9 cellular contexts compared by ENCODE assay signal in the genomic region with DNA sequence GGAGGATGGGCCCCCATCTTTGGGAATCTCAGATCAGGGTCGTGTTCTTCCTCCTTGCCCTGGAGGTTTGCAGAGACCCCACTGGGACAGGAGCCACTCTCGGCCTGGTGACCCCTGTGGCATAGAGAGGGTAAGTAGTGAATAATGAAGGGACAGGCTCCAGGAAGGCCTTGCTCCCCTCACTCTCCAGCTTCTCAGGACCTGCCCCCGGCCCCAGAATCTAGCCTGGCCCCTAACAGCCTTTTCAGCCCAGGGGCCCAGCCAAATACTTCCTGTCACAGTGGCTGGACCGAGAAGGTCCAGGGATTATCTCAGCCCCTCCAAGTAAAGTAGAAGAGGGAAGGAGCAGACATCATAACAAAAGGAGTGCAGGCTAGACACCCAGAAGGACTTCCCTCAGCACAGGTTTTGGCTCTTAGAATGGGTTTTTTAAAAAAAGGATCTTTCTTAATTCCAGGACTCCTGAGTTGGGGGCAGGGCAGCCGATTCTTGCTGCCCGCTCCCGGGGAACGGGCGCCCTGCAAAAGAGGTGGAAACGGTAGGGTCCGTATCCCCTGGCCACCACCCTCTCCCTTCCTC. TPM values are rescaled to one million over a fixed set of nuclear protein-coding genes. Genes with fewer than 3 reads are reported as not detected.
DNase-seq lines count a peak whose midpoint lies in the region; ATAC-seq and TF ChIP-seq lines count a peak whose summit lies in the region.
"Had no signal": no experiment of that assay in that cellular context is flagged by ENCODE, and none has a peak within 500 bp of the region (broad histone marks: within the 10 kb centered on the region; RNA-seq: fewer than 3 reads in every experiment).

No MANE protein-coding gene starts in this region.

- no peak for ATAC-seq in IMR-90 (ENCODE audit: low read depth)
- ATAC-seq in GM21619 (IDR thresholded peaks at IDR 0.05; ENCODE audit: unreplicated experiment): no peak

- TF ChIP-seq RAD21 in IMR-90 (IDR thresholded peaks at IDR 0.05; ENCODE audit: low read length): no peak

- no peak overlapping the region for H4K8ac ChIP-seq in IMR-90 (ENCODE audit: low read depth in 2 of 2, low read length in 2 of 2)

- in situ Hi-C loops in IMR-90 (cut with MboI; ENCODE audit: low sequenced_read_pairs): loop anchor here (5.0 kb wide), 3 partner anchors 122 to 422 kb away; partner anchors contain the start of genes DLX3 and TAC4

- H3K14ac ChIP-seq in IMR-90 (replicated peaks; ENCODE audit: low read depth, low read length): no peak overlapping the region

- H3K36me3 ChIP-seq in IMR-90 (ENCODE audit: control insufficient read depth, insufficient read depth, low read length): no peaks in the 10 kb centered on the region
- H3K36me3 ChIP-seq: thyroid gland had no signal

- no peak overlapping the region for H2BK120ac ChIP-seq in IMR-90 (ENCODE audit: low read depth, low read length)

- 30% methylated on average over 2 of the region's 11 CpGs; no CpG with 5 or more reads in 1 of the 2 experiments for WGBS in IMR-90 (ENCODE audit: extremely low coverage in 2 of 2, insufficient read length in 1 of 2), 2 experiments

- H2BK15ac ChIP-seq in IMR-90 (ENCODE audit: low read depth, low read length): no peak overlapping the region

- H2AK5ac ChIP-seq in IMR-90 (ENCODE audit: low read depth, low read length): no peak overlapping the region

- no peak overlapping the region for H3K27ac Mint-ChIP-seq in dendritic cell treated with granulocyte-macrophage colony-stimulating factor and Interleukin-4, amounts not matched to agents 40 ng/mL and 50 ng/mL, for 4 days
- H3K27ac Mint-ChIP-seq in nephron progenitor cell: no peak overlapping the region

- H2AFZ ChIP-seq in IMR-90 (replicated peaks; ENCODE audit: low read length, poor library complexity): peak overlapping the region; percentile 94

- no peaks in the 10 kb centered on the region for H3K9me1 ChIP-seq in IMR-90 (ENCODE audit: insufficient read depth, low read length)

- peaks cover 42% of the 10 kb centered on the region for H3K4me1 Mint-ChIP-seq in dendritic cell treated with granulocyte-macrophage colony-stimulating factor and Interleukin-4, amounts not matched to agents 40 ng/mL and 50 ng/mL, for 4 days (ENCODE audit: low read depth)
- H3K4me1 Mint-ChIP-seq in nephron progenitor cell: peaks cover 21% of the 10 kb centered on the region

- TF ChIP-seq POLR2A in IMR-90 (IDR thresholded peaks at IDR 0.05; ENCODE audit: low read depth, low read length): no peak
- no peak for TF ChIP-seq POLR2A in erythroblast (IDR thresholded peaks at IDR 0.05; ENCODE audit: low read length)

- H4K5ac ChIP-seq in IMR-90 (ENCODE audit: low read depth, low read length): no peak overlapping the region

- intact Hi-C loops in IMR-90 (cut with micrococcal nuclease): loop anchor here (5.0 kb wide), 1 partner anchor 102 kb away; the partner anchor contains the start of gene SPOP
- intact Hi-C loops in dendritic cell treated with granulocyte-macrophage colony-stimulating factor and Interleukin-4, amounts not matched to agents 40 ng/mL and 50 ng/mL, for 4 days (cut with micrococcal nuclease): loop anchor here (10.0 kb wide), 1 partner anchor 60 kb away; no protein-coding TSS in a partner anchor

- no peaks in the 10 kb centered on the region for H3K9me3 Mint-ChIP-seq in dendritic cell treated with granulocyte-macrophage colony-stimulating factor and Interleukin-4, amounts not matched to agents 40 ng/mL and 50 ng/mL, for 4 days
- no peaks in the 10 kb centered on the region for H3K9me3 Mint-ChIP-seq in nephron progenitor cell

- peak overlapping the region; percentile 78 for H3K4me3 Mint-ChIP-seq in dendritic cell treated with granulocyte-macrophage colony-stimulating factor and Interleukin-4, amounts not matched to agents 40 ng/mL and 50 ng/mL, for 4 days
- H3K4me3 Mint-ChIP-seq in nephron progenitor cell: peak overlapping the region; percentile 68

- no peak overlapping the region for H3K27ac ChIP-seq in IMR-90 (ENCODE audit: insufficient read depth, low read length)

- TF ChIP-seq CTCF in AG09309 (IDR thresholded peaks at IDR 0.05; ENCODE audit: control insufficient read depth, insufficient read depth, low read depth, low read length, missing control alignments): no peak
- TF ChIP-seq CTCF in IMR-90 (conservative IDR thresholded peaks at IDR 0.05; ENCODE audit: low read depth, low read length): no peak
- no peak for TF ChIP-seq CTCF in nephron progenitor cell (IDR thresholded peaks at IDR 0.05)

- no peaks in the 10 kb centered on the region for H3K9me3 ChIP-seq in IMR-90 (ENCODE audit: control insufficient read depth, insufficient read depth, low read length)
- H3K9me3 ChIP-seq: thyroid gland had no signal

- CTCF ChIA-PET in IMR-90 (lab: Yijun Ruan, JAX): no interaction called here

- POLR2A ChIA-PET in IMR-90 (lab: Charles Lee; ENCODE audit: unreplicated experiment): no interaction called here

- no peak overlapping the region for H3K9ac ChIP-seq in IMR-90 (ENCODE audit: low read depth, low read length)

- H3K4me1 ChIP-seq in IMR-90 (ENCODE audit: control insufficient read depth, insufficient read depth, low read length): peaks cover 4% of the 10 kb centered on the region; the same call in 1 of the 2 replicates

- H4K91ac ChIP-seq in IMR-90 (ENCODE audit: insufficient read depth, low read depth, low read length): no peak overlapping the region

- H3K79me1 ChIP-seq in IMR-90 (ENCODE audit: low read depth in 1 of 2, low read length in 2 of 2): no peaks in the 10 kb centered on the region

- H3K4me2 ChIP-seq in IMR-90 (ENCODE audit: low read depth, low read length): no peak overlapping the region

- H2BK20ac ChIP-seq in IMR-90 (ENCODE audit: low read depth, low read length): no peak overlapping the region

- H3K4me3 ChIP-seq in AG09309 (ENCODE audit: control insufficient read depth, low read depth, low read length) (peak overlapping the region; percentile 16), IMR-90 (ENCODE audit: insufficient read depth, low read depth, low read length) (no peak overlapping the region)

- no peak overlapping the region for H3K56ac ChIP-seq in IMR-90 (ENCODE audit: extremely low read depth, insufficient read depth, low read length)

- H3K18ac ChIP-seq in IMR-90 (ENCODE audit: low read depth, low read length): no peak overlapping the region

- peaks cover 92% of the 10 kb centered on the region for H3K27me3 Mint-ChIP-seq in dendritic cell treated with granulocyte-macrophage colony-stimulating factor and Interleukin-4, amounts not matched to agents 40 ng/mL and 50 ng/mL, for 4 days
- H3K27me3 Mint-ChIP-seq in nephron progenitor cell (ENCODE audit: low read depth, poor library complexity): peaks cover 60% of the 10 kb centered on the region

- BruUV-seq in IMR-90 (replicated peaks; lab: Mats Ljungman, UMichigan): no TSS peak

- no peak overlapping the region for H2AK9ac ChIP-seq in IMR-90 (replicated peaks; ENCODE audit: low read depth, low read length, poor library complexity)

- no peaks in the 10 kb centered on the region for H3K36me3 Mint-ChIP-seq in dendritic cell treated with granulocyte-macrophage colony-stimulating factor and Interleukin-4, amounts not matched to agents 40 ng/mL and 50 ng/mL, for 4 days (ENCODE audit: low read depth)
- H3K36me3 Mint-ChIP-seq in nephron progenitor cell (ENCODE audit: low read depth): no peaks in the 10 kb centered on the region

- no peak overlapping the region for H2BK5ac ChIP-seq in IMR-90 (ENCODE audit: low read depth, low read length, poor library complexity, severe bottlenecking)

- peaks cover 65% of the 10 kb centered on the region for H3K27me3 ChIP-seq in IMR-90 (ENCODE audit: control insufficient read depth, insufficient read depth, low read length)
- H3K27me3 ChIP-seq: thyroid gland had no signal

- H3K4ac ChIP-seq in IMR-90 (ENCODE audit: low read depth, low read length): no peak overlapping the region

- dilution Hi-C loops in IMR-90 (cut with HindIII; ENCODE audit: low sequenced_read_pairs, unreplicated experiment): no loop called here

- H4K20me1 ChIP-seq in IMR-90 (ENCODE audit: insufficient read depth, low read length): peaks cover 6% of the 10 kb centered on the region

- H3K23ac ChIP-seq in IMR-90 (ENCODE audit: low read depth, low read length): no peak overlapping the region

- DNase-seq in AG09309 (ENCODE audit: low read depth) (no peak), IMR-90 (no peak), nephron progenitor cell (no peak), pons (ENCODE audit: low spot score) (no peak), NCI-H1436 (lab: John Stamatoyannopoulos, UW) (no peak), erythroblast (lab: John Stamatoyannopoulos, UW) (no peak)

TF ChIP-seq in IMR-90, 13 proteins besides CTCF, POLR2A, EP300 and RAD21 (continues in another document):
- TF ChIP-seq MAZ (IDR thresholded peaks at IDR 0.05; ENCODE audit: borderline replicate concordance, low read depth, low read length) (no peak), MXI1 (IDR thresholded peaks at IDR 0.05; ENCODE audit: borderline replicate concordance, low read depth, low read length) (no peak), RCOR1 (IDR thresholded peaks at IDR 0.05; ENCODE audit: insufficient replicate concordance, low read length) (no peak), CEBPB (IDR thresholded peaks at IDR 0.05; ENCODE audit: low read depth, low read length) (no peak), NFE2L2 (IDR thresholded peaks at IDR 0.05; ENCODE audit: low read depth, low read length) (no peak), BHLHE40 (IDR thresholded peaks at IDR 0.05; ENCODE audit: low read depth, low read length) (no peak), RFX5 (IDR thresholded peaks at IDR 0.05; ENCODE audit: low read depth, low read length) (no peak), MAFK (IDR thresholded peaks at IDR 0.05; ENCODE audit: low read depth, low read length) (no peak)
- TF ChIP-seq, protein P1, sequence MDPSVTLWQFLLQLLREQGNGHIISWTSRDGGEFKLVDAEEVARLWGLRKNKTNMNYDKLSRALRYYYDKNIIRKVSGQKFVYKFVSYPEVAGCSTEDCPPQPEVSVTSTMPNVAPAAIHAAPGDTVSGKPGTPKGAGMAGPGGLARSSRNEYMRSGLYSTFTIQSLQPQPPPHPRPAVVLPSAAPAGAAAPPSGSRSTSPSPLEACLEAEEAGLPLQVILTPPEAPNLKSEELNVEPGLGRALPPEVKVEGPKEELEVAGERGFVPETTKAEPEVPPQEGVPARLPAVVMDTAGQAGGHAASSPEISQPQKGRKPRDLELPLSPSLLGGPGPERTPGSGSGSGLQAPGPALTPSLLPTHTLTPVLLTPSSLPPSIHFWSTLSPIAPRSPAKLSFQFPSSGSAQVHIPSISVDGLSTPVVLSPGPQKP (IDR thresholded peaks at IDR 0.05; ENCODE audit: borderline replicate concordance, low read depth, low read length): no peak

RNA-seq across cellular contexts. Expression of gene NXPH3, which starts 0.6 kb away (rescaled TPM):
- 0.18 and 0.28 TPM in 2 replicates for total RNA-seq in IMR-90 (2012; rRNA removed)
- 0.20 and 0.31 TPM in 2 replicates for polyA plus RNA-seq in IMR-90 (2012; rRNA removed)
- polyA plus RNA-seq in IMR-90 (2012; cell fraction: cytosol; rRNA removed): 0.22 and 0.25 TPM in 2 replicates
- 0.03 and 0.14 TPM in 2 replicates for polyA plus RNA-seq in IMR-90 (2012; cell fraction: nucleus; rRNA removed; ENCODE audit: low replicate concordance)
